ENCODE assay signal across 8 cellular contexts in the genomic region with DNA sequence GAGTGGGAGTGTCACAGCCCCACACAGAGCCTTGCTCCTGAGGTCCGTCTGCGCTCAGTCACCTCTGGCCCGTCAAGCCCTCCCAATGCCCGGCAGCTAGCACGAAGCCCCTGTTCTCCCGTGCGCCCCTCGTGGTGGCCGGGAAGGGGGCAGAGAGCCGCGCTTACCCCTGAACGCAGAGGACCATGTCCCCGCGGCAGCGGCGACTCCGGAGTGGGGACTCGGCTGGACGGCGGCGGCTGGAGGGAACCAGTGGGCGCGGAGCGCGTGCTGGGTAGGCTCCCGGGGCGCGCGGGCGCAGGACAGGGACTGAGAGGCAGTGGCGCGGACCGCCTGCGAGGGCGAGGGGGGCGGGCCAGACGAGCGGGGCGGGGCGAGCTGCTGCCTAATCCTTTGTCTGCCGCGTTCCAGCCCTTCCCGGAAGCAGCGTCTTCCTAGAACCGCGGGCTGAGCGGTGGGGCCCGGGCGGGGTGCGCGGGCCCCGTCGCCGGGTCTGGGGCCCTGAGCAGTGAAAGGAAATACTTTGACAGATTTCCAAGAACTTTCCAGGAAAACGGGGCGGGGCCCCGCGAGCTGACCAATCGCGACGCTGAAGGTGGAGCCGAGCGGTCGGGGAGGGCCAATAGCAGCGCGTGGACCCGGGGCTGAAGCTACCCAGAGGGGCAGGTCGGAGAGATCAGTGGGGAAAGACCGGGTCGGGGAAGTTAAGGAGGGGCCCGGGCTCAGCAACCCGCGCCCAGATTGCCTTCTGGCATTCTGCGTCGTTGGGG. TPM values are rescaled to one million over a fixed set of nuclear protein-coding genes. Genes with fewer than 3 reads are reported as not detected.
A peak's percentile ranks its signal among the peaks of the same experiment; 100 is the strongest.
DNase-seq lines count a peak whose midpoint lies in the region; ATAC-seq, FAIRE-seq and TF ChIP-seq lines count a peak whose summit lies in the region.

A gene with protein sequence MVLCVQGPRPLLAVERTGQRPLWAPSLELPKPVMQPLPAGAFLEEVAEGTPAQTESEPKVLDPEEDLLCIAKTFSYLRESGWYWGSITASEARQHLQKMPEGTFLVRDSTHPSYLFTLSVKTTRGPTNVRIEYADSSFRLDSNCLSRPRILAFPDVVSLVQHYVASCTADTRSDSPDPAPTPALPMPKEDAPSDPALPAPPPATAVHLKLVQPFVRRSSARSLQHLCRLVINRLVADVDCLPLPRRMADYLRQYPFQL (minus strand): TSS at position 311 of the 770 bp plus-strand sequence. CDS start 124 bp downstream, at position 187.

- H3K27me3 ChIP-seq in adrenal gland: no peaks in the 10 kb centered on the region
- H3K27me3 ChIP-seq in left ventricle myocardium inferior (ENCODE audit: low read depth): no peaks in the 10 kb centered on the region
- H3K27me3 ChIP-seq in psoas muscle (ENCODE audit: insufficient read depth in 3 of 3, low read length in 2 of 3): no peaks in the 10 kb centered on the region
- no peaks in the 10 kb centered on the region for H3K27me3 ChIP-seq in uterus

- WGBS in adrenal gland, 4 donors: 0 to 1% (median 0%) methylated on average over 6 to 75 of the region's 75 CpGs
- 0 to 1% (median 0%) methylated on average over 56 to 75 of the region's 75 CpGs for WGBS in psoas muscle, 3 donors

- H3K4me1 ChIP-seq in adrenal gland (replicated peaks in 1 of 2) (peaks cover 7 to 36% of the 10 kb centered on the region in 2 donors), left ventricle myocardium inferior (peaks cover 81% of the 10 kb centered on the region), psoas muscle (peaks cover 52% of the 10 kb centered on the region), uterus (peaks cover 0 to 14% of the 10 kb centered on the region in 2 donors)

- peak; percentile 92 for FAIRE-seq in GM12891 (lab: Jason Lieb, UNC)

- H3K36me3 ChIP-seq in adrenal gland (replicated peaks in 1 of 2): peaks cover 0 to 11% of the 10 kb centered on the region in 2 donors
- peaks cover 17% of the 10 kb centered on the region for H3K36me3 ChIP-seq in left ventricle myocardium inferior
- H3K36me3 ChIP-seq in psoas muscle (ENCODE audit: insufficient read depth in 1 of 2, low read depth in 1 of 2): peaks cover 9 to 19% of the 10 kb centered on the region in 2 donors
- H3K36me3 ChIP-seq in uterus: no peaks in the 10 kb centered on the region

- ATAC-seq in HG02642 (IDR thresholded peaks at IDR 0.05; ENCODE audit: poor library complexity, unreplicated experiment) (peak; percentile 74), psoas muscle (peak; percentile 77 to 82 (median 80))

- DNase-seq in GM12891 (ENCODE audit: insufficient read length, low spot score) (peak; percentile 94), NCI-H1105 (lab: John Stamatoyannopoulos, UW) (peak; percentile 41), adrenal gland (peak; percentile 95 to 97 (median 96)), left ventricle myocardium inferior (peak; percentile 96), psoas muscle (peak; percentile 98), uterus (peak; percentile 93 to 97)

- no peaks in the 10 kb centered on the region for H3K9me3 ChIP-seq in adrenal gland (replicated peaks in 1 of 3)
- no peaks in the 10 kb centered on the region for H3K9me3 ChIP-seq in left ventricle myocardium inferior (replicated peaks)
- H3K9me3 ChIP-seq in psoas muscle: no peaks in the 10 kb centered on the region
- H3K9me3 ChIP-seq in uterus: no peaks in the 10 kb centered on the region

- no peak for TF ChIP-seq POLR2A in GM12891 (IDR thresholded peaks at IDR 0.05; ENCODE audit: low read depth, low read length)
- peak; percentile 62 to 69 for TF ChIP-seq POLR2A in adrenal gland (IDR thresholded peaks at IDR 0.05)
- TF ChIP-seq POLR2A in uterus (IDR thresholded peaks at IDR 0.05): peak; percentile 58 to 83

- H3K4me3 ChIP-seq in adrenal gland (peak within 1 kb of the TSS; percentile 10 to 79 (median 44)), left ventricle myocardium inferior (peak within 1 kb of the TSS; percentile 81), psoas muscle (peak within 1 kb of the TSS; percentile 89), uterus (peak within 1 kb of the TSS; percentile 68 to 71)

- H3K27ac ChIP-seq in adrenal gland (peak within 1 kb of the TSS in 4 of 5 donors; percentile 43 to 83 (median 78)), left ventricle myocardium inferior (replicated peaks) (peak within 1 kb of the TSS; percentile 100), psoas muscle (peak within 1 kb of the TSS; percentile 91), uterus (peak within 1 kb of the TSS; percentile 67 to 85)

- intact Hi-C loops in T-helper 1 cell treated with Interleukin-12 subunit alpha and Interleukin-12 subunit beta and Interleukin-4 antibody, amounts not matched to agents 30 ng/mL and 1 ng/mL, for 36 hours (cut with micrococcal nuclease): loop anchor here (1.0 to 10.0 kb wide), 9 partner anchors 10 to 1663 kb away; a partner anchor contains a TSS
- intact Hi-C loops in adrenal gland (cut with DNase I) (loop anchor here (2.0 to 10.0 kb wide), 3 partner anchors 39 to 763 kb away; no protein-coding TSS in a partner anchor), left ventricle myocardium inferior (cut with micrococcal nuclease) (no loop called here), psoas muscle (cut with DNase I) (loop anchor here in 1 of 2 donors (5.0 to 10.0 kb wide), 2 partner anchors 94 to 773 kb away; a partner anchor contains a TSS), uterus (cut with DNase I; ENCODE audit: low total_unique reads) (no loop called here)

- TF ChIP-seq CTCF in adrenal gland (IDR thresholded peaks at IDR 0.05): peak in 5 of 6 experiments; percentile 13 to 45 (median 17)
- peak; percentile 85 for TF ChIP-seq CTCF in left ventricle myocardium inferior (IDR thresholded peaks at IDR 0.05; ENCODE audit: borderline replicate concordance)
- TF ChIP-seq CTCF in psoas muscle (IDR thresholded peaks at IDR 0.05): peak; percentile 27
- peak in 3 of 4 experiments; percentile 8 to 54 (median 35) for TF ChIP-seq CTCF in uterus (IDR thresholded peaks at IDR 0.05)

TF ChIP-seq in GM12891, 5 proteins besides CTCF, POLR2A, EP300 and RAD21:
- TF ChIP-seq TAF1 (IDR thresholded peaks at IDR 0.05; ENCODE audit: low read depth, low read length) (0 out of 2 replicates have a peak, but pooled peaks have one; percentile 42), POLR2AphosphoS5 (IDR thresholded peaks at IDR 0.05; ENCODE audit: low read depth, low read length) (no peak)

RNA-seq across cellular contexts. Expression of the gene that starts here (rescaled TPM):
- 0.37 TPM for polyA plus RNA-seq in GM12891 (2012; ENCODE audit: low read depth, missing spikeins)
- total RNA-seq in T-helper 1 cell treated with Interleukin-12 subunit alpha and Interleukin-12 subunit beta and Interleukin-4 antibody, amounts not matched to agents 30 ng/mL and 1 ng/mL, for 36 hours: 479 and 481 TPM in 2 replicates
- total RNA-seq in adrenal gland (10 to 100 TPM in 2 of 8 donors, 1 to 10 TPM in 6; 5.0 to 12.6 (median 6.5) TPM), left ventricle myocardium inferior (16.6 TPM), psoas muscle (10 to 100 TPM; 16.9 to 75.1 (median 50.4) TPM), uterus (10 to 100 TPM in 1 of 4 donors, 1 to 10 TPM in 2, not detected in 1; 2.1 to 12.3 (median 5.6) TPM)
- polyA plus RNA-seq in adrenal gland (1 to 10 TPM; 1.8 to 9.1 (median 4.7) TPM), psoas muscle (10 to 100 TPM; 12.8 to 36.5 (median 18.5) TPM)

Comparison
In these comparisons a context has a peak if more than half of its experiments do, and no peak if none do; other contexts are left out.
1. Peak in every context shown above with its lines: DNase-seq, ATAC-seq, H3K4me3 ChIP-seq and H3K27ac ChIP-seq.
2. DNase-seq: peak in every context shown above with its lines; median percentile 98 in psoas muscle; 96 in adrenal gland; 96 in left ventricle myocardium inferior; 95 in uterus; 94 in GM12891; 41 in NCI-H1105.
3. CTCF ChIP-seq: peak in every context shown above with its lines; median percentile 85 in left ventricle myocardium inferior; 35 in uterus; 27 in psoas muscle; 17 in adrenal gland.
4. intact Hi-C loops: an anchor here in T-helper 1 cell treated with Interleukin-12 subunit alpha and Interleukin-12 subunit beta and Interleukin-4 antibody, amounts not matched to agents 30 ng/mL and 1 ng/mL, for 36 hours (1.0 to 10.0 kb wide) and adrenal gland (2.0 to 10.0 kb wide); none called in left ventricle myocardium inferior and uterus.